ENCODE assay signal across 9 cellular contexts in genomic region chr11:124595302-124595701, GRCh38. TPM values are rescaled to one million over a fixed set of nuclear protein-coding genes. Genes with fewer than 3 reads are reported as not detected.
"Had no signal": no experiment of that assay in that cellular context is flagged by ENCODE, and none has a peak within 500 bp of the region (broad histone marks: within the 10 kb centered on the region; RNA-seq: fewer than 3 reads in every experiment).

No MANE protein-coding gene starts in this region.

- H3K4me1 Mint-ChIP-seq: GM23338, H9, IgD-negative memory B cell had no signal

- FAIRE-seq: H1, H54, HTR-8/SVneo had no signal

- DNase-seq: H9, HCEC 1CT, KG1 had no signal

- H3K27ac Mint-ChIP-seq: GM23338, H9, IgD-negative memory B cell had no signal

- H3K4me3 Mint-ChIP-seq: GM23338, H9, IgD-negative memory B cell had no signal

- H3K9me3 Mint-ChIP-seq: GM23338, H9 had no signal

- H3K4me2 ChIP-seq: GM23338 had no signal

- H3K36me3 Mint-ChIP-seq: IgD-negative memory B cell had no signal

- H3K4me3 ChIP-seq: GM23338 had no signal

- ATAC-seq: GM23338 had no signal

- H2AFZ ChIP-seq: GM23338 had no signal

RNA-seq across cellular contexts. Expression of gene PANX3, which starts 15.9 kb away (rescaled TPM):
- total RNA-seq: GM23338, H1, H9, HT-29 had no signal
- polyA plus RNA-seq: GM23338, H1, IgD-negative memory B cell had no signal

RNA-seq across cellular contexts. Expression of gene OR8A1, which starts 25.5 kb away (rescaled TPM):
- total RNA-seq: GM23338, H1, H9, HT-29 had no signal
- polyA plus RNA-seq: GM23338, H1, IgD-negative memory B cell had no signal

RNA-seq across cellular contexts. Expression of gene OR8B12, which starts 51.8 kb away (rescaled TPM):
- total RNA-seq: GM23338, H1, H9, HT-29 had no signal
- polyA plus RNA-seq: GM23338, H1, IgD-negative memory B cell had no signal
